Comparison of ENCODE assay signal across 16 cellular contexts in the genomic region with DNA sequence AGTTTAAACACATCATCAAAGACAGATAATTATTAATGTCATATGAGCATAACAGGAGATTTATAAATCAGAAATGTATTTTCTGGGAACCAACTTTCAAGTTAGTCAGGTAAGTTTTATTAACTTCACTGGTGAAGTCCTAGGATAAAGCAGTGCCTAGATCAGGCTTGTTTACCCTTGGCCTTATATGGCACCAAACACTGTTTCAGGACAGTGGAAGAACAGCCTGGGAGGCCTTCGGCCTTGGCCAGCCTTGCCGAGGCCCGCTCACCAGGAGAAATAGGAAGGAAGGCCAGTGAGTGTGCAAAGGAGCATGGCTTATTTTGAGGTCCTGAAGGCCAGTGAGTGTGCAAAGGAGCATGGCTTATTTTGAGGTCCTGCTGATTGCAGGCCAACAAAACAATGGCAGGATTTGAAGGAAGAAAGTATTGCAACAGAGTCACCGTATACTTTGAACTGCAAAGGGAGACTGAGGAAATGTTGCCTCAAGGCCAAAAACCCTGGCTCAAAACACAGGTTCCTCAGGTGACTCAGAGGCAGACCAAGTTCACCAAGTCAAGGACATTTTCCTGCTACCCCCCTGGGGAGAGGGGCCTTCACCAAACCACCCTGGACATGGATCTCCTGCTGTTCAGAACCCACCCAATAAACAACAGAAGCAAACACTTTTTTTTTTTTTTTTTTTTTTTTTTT.
DNase-seq lines count a peak whose midpoint lies in the region; ATAC-seq and TF ChIP-seq lines count a peak whose summit lies in the region.
"Had no signal": no experiment of that assay in that cellular context is flagged by ENCODE, and none has a peak within 500 bp of the region (broad histone marks: within the 10 kb centered on the region; RNA-seq: fewer than 3 reads in every experiment).

No MANE protein-coding gene starts in this region.

- H3K27me3 Mint-ChIP-seq in progenitor cell of endocrine pancreas = peaks cover 44% of the 10 kb centered on the region
- H3K27me3 Mint-ChIP-seq: B cell; CD4-positive, alpha-beta T cell had no signal

- TF ChIP-seq POLR2A in adrenal gland (IDR thresholded peaks at IDR 0.05) = no peak

- no peaks in the 10 kb centered on the region for H3K9me2 ChIP-seq in Loucy (replicated peaks; ENCODE audit: low read depth, low read length)

- TF ChIP-seq CTCF in Loucy (conservative IDR thresholded peaks at IDR 0.05; ENCODE audit: low read length) (no peak), progenitor cell of endocrine pancreas (IDR thresholded peaks at IDR 0.05; ENCODE audit: unreplicated experiment) (no peak), GM10266 (IDR thresholded peaks at IDR 0.05; ENCODE audit: control insufficient read depth, insufficient read depth, low read depth, missing control alignments) (no peak), adrenal gland (IDR thresholded peaks at IDR 0.05) (no peak)

- peak overlapping the region; percentile 41 for H3K4me3 Mint-ChIP-seq in progenitor cell of endocrine pancreas (ENCODE audit: low read depth)
- H3K4me3 Mint-ChIP-seq: B cell; CD4-positive, alpha-beta T cell had no signal

- intact Hi-C loops in adrenal gland (cut with DNase I) = no loop called here

- H3K36me3 Mint-ChIP-seq in progenitor cell of endocrine pancreas (ENCODE audit: insufficient read depth) = no peaks in the 10 kb centered on the region

- no peaks in the 10 kb centered on the region for H3K79me2 ChIP-seq in Loucy (ENCODE audit: insufficient read depth, low read length)

- peak; percentile 60 for DNase-seq in ELF-1 (ENCODE audit: low read depth, low spot score)
- no peak for DNase-seq in progenitor cell of endocrine pancreas (ENCODE audit: low spot score, unreplicated experiment)
- DNase-seq in GM10266 (ENCODE audit: extremely low spot score) = no peak
- no peak for DNase-seq in adrenal gland
- DNase-seq in cerebellum (ENCODE audit: low spot score) = no peak
- DNase-seq: CD4-positive, alpha-beta T cell; DMS79; IMR-90; NCI-H1436; NCI-H748 treated with DMSO at 0.1 percent for 48 hours; SHP77 had no signal

- WGBS in esophagus, 2 donors = 62 to 66% methylated on average over 4 of the region's 4 CpGs
- 48 to 69% (median 59%) methylated on average over 4 of the region's 4 CpGs for WGBS in adrenal gland, 4 donors

- H3K4me1 ChIP-seq in Loucy (ENCODE audit: insufficient read depth, low read length, poor library complexity, severe bottlenecking) (peaks cover 11% of the 10 kb centered on the region), esophagus (ENCODE audit: control insufficient read depth in 2 of 2, insufficient read depth in 2 of 2, low read length in 1 of 2) (peaks cover 0 to 7% of the 10 kb centered on the region in 2 donors), adrenal gland (replicated peaks in 1 of 2) (no peaks in the 10 kb centered on the region)

- H3K27ac ChIP-seq in esophagus (ENCODE audit: low read depth in 2 of 2, low read length in 1 of 2) = peak overlapping the region; percentile 20 to 48
- no peak overlapping the region for H3K27ac ChIP-seq in adrenal gland

- H3K9me3 Mint-ChIP-seq in progenitor cell of endocrine pancreas (ENCODE audit: low read depth) = no peaks in the 10 kb centered on the region
- H3K9me3 Mint-ChIP-seq: CD4-positive, alpha-beta T cell had no signal

- no peak overlapping the region for H3K4me3 ChIP-seq in Loucy (ENCODE audit: low read length, poor library complexity, severe bottlenecking)
- H3K4me3 ChIP-seq in esophagus (ENCODE audit: low read depth in 1 of 2, low read length in 2 of 2) = no peak overlapping the region
- no peak overlapping the region for H3K4me3 ChIP-seq in adrenal gland

- peaks cover 12% of the 10 kb centered on the region for H3K4me1 Mint-ChIP-seq in progenitor cell of endocrine pancreas (ENCODE audit: low read depth)
- H3K4me1 Mint-ChIP-seq: B cell had no signal

- peak overlapping the region; percentile 52 for H3K27ac Mint-ChIP-seq in progenitor cell of endocrine pancreas
- H3K27ac Mint-ChIP-seq: B cell; CD4-positive, alpha-beta T cell had no signal

- H3K36me3 ChIP-seq in Loucy (ENCODE audit: insufficient read depth, low read length) (no peaks in the 10 kb centered on the region), esophagus (ENCODE audit: control insufficient read depth in 2 of 2, insufficient read depth in 2 of 2, low read length in 1 of 2) (peaks cover 0 to 10% of the 10 kb centered on the region in 2 donors), adrenal gland (replicated peaks in 1 of 2) (no peaks in the 10 kb centered on the region)

- no peaks in the 10 kb centered on the region for H3F3A ChIP-seq in Loucy (ENCODE audit: low read depth)

- H3K9me3 ChIP-seq in Loucy (ENCODE audit: insufficient read depth, low read depth, low read length) (no peaks in the 10 kb centered on the region), esophagus (ENCODE audit: control insufficient read depth in 2 of 2, insufficient read depth in 1 of 2, low read depth in 1 of 2, low read length in 1 of 2) (no peaks in the 10 kb centered on the region), adrenal gland (replicated peaks in 1 of 3) (no peaks in the 10 kb centered on the region)

- no peak overlapping the region for H3K9ac ChIP-seq in Loucy (ENCODE audit: low read depth, low read length, poor library complexity, severe bottlenecking)

- H3K4me2 ChIP-seq in Loucy (ENCODE audit: low read depth, low read length, poor library complexity, severe bottlenecking) = no peak overlapping the region

- H3K27me3 ChIP-seq in Loucy (ENCODE audit: insufficient read depth, low read length, poor library complexity, severe bottlenecking) (no peaks in the 10 kb centered on the region), esophagus (ENCODE audit: control insufficient read depth in 1 of 2, insufficient read depth in 2 of 2, low read length in 2 of 2) (no peaks in the 10 kb centered on the region), adrenal gland (no peaks in the 10 kb centered on the region)

- H2AFZ ChIP-seq in Loucy (ENCODE audit: low read length) = peak overlapping the region; percentile 26; the same call in 1 of the 2 replicates

- ATAC-seq in HG03045 (IDR thresholded peaks at IDR 0.05; ENCODE audit: unreplicated experiment) = no peak
- ATAC-seq: Panc1 had no signal

- H4K20me1 ChIP-seq in Loucy (ENCODE audit: insufficient read depth, low read length, poor library complexity, severe bottlenecking) = no peaks in the 10 kb centered on the region

Comparison
In these comparisons a context has a peak if more than half of its experiments do, and no peak if none do; other contexts are left out.
1. H3K27ac ChIP-seq: peak in esophagus (2 of 2); none in adrenal gland (0 of 5).